ENCODE assay signal across 8 cellular contexts in genomic region chr22:36644333-36644757, GRCh38. TPM values are rescaled to one million over a fixed set of nuclear protein-coding genes. Genes with fewer than 3 reads are reported as not detected.
A peak's percentile ranks its signal among the peaks of the same experiment; 100 is the strongest.
DNase-seq lines count a peak whose midpoint lies in the region; ATAC-seq and TF ChIP-seq lines count a peak whose summit lies in the region.

No MANE protein-coding gene starts in this region.

- 26% methylated on average over 3 of the region's 3 CpGs for WGBS in lung, 2 donors

- H3K4me3 ChIP-seq in lung = no peak overlapping the region

- H3K9me3 ChIP-seq in lung (ENCODE audit: control insufficient read depth in 2 of 2, insufficient read depth in 1 of 2, low read length in 1 of 2) = no peaks in the 10 kb centered on the region

- TF ChIP-seq CTCF in lung (IDR thresholded peaks at IDR 0.05; ENCODE audit: control extremely low read depth, extremely low read depth) = no peak

- H3K27ac ChIP-seq in lung (ENCODE audit: low read depth in 1 of 2, low read length in 1 of 2) = no peak overlapping the region

- no peaks in the 10 kb centered on the region for H3K4me1 ChIP-seq in lung (ENCODE audit: control insufficient read depth in 2 of 2, insufficient read depth in 2 of 2, low read length in 2 of 2)

- no peaks in the 10 kb centered on the region for H3K36me3 ChIP-seq in lung (ENCODE audit: control insufficient read depth in 2 of 2, insufficient read depth in 2 of 2, low read length in 2 of 2)

- H3K27me3 ChIP-seq in lung (ENCODE audit: control insufficient read depth, insufficient read depth) = no peaks in the 10 kb centered on the region

- ATAC-seq in lung (ENCODE audit: insufficient read depth, low FRiP score) = no peak
- ATAC-seq in HG03159 (IDR thresholded peaks at IDR 0.05; ENCODE audit: unreplicated experiment) = no peak
- ATAC-seq in HG03025 (IDR thresholded peaks at IDR 0.05; ENCODE audit: low FRiP score, unreplicated experiment) = no peak

- DNase-seq in ELF-1 (ENCODE audit: low read depth, low spot score) (peak; percentile 78), Kasumi-1 (lab: John Stamatoyannopoulos, UW) (peak; percentile 61 to 69), astrocyte of the hippocampus (ENCODE audit: low read depth, low spot score) (peak; percentile 94), lung (ENCODE audit: low spot score) (peak; percentile 42), NCI-H748 (lab: John Stamatoyannopoulos, UW; ENCODE audit: unreplicated experiment) (no peak), SW 1271 (lab: John Stamatoyannopoulos, UW) (no peak)

RNA-seq across cellular contexts. Expression of gene CACNG2, which starts 59.2 kb away (rescaled TPM):
- not detected for total RNA-seq in lung
- not detected for polyA plus RNA-seq in lung

Comparison
In these comparisons a context has a peak if more than half of its experiments do, and no peak if none do; other contexts are left out.
1. DNase-seq: peak in ELF-1 (single experiment), Kasumi-1 (2 of 2), astrocyte of the hippocampus (single experiment) and lung (single experiment); none in NCI-H748 (single experiment) and SW 1271 (0 of 2).